Comparison of ENCODE assay signal across 9 cellular contexts in genomic region chr4:11424000-11424399, GRCh38. TPM values are rescaled to one million over a fixed set of nuclear protein-coding genes. Genes with fewer than 3 reads are reported as not detected.
DNase-seq lines count a peak whose midpoint lies in the region; ATAC-seq, FAIRE-seq and TF ChIP-seq lines count a peak whose summit lies in the region.
"Had no signal": no experiment of that assay in that cellular context is flagged by ENCODE, and none has a peak within 500 bp of the region (broad histone marks: within the 10 kb centered on the region; RNA-seq: fewer than 3 reads in every experiment).

No MANE protein-coding gene starts in this region.

- no peak overlapping the region for H4K8ac ChIP-seq in H9 (replicated peaks; ENCODE audit: insufficient read length, low read depth, low read length)

- H3K27me3 Mint-ChIP-seq in H9 (ENCODE audit: low read depth) = peaks cover 45% of the 10 kb centered on the region
- peaks cover 28% of the 10 kb centered on the region for H3K27me3 Mint-ChIP-seq in stimulated activated naive CD8-positive, alpha-beta T cell treated with anti-CD3 and anti-CD28 coated beads, Interleukin-15, amount 100 ng/mL, for 72 hours

- H3K56ac ChIP-seq in H9 (ENCODE audit: insufficient read length, low read depth, low read length) = no peak overlapping the region

- H3K18ac ChIP-seq in H9 (ENCODE audit: insufficient read length, low read depth, low read length) = no peak overlapping the region

- CTCF ChIA-PET in PC-3 (lab: Charles Lee) = no interaction called here

- H3K79me2 ChIP-seq in H9 (ENCODE audit: insufficient read depth, low read length) = no peaks in the 10 kb centered on the region
- H3K79me2 ChIP-seq in PC-3 (ENCODE audit: low read length) = peaks cover 7% of the 10 kb centered on the region; the same call in 1 of the 2 replicates

- TF ChIP-seq CTCF in H9 (conservative IDR thresholded peaks at IDR 0.05) (peak; percentile 72), PC-3 (conservative IDR thresholded peaks at IDR 0.05; ENCODE audit: low read depth, low read length) (no peak; the same call in 1 of the 2 replicates), foreskin keratinocyte (conservative IDR thresholded peaks at IDR 0.05) (peak; percentile 74)

- H2AFZ ChIP-seq in H9 (ENCODE audit: low read length) = no peak overlapping the region
- H2AFZ ChIP-seq in PC-3 (ENCODE audit: low read length) = no peak overlapping the region

- no peaks in the 10 kb centered on the region for H3K9me3 Mint-ChIP-seq in H9
- no peaks in the 10 kb centered on the region for H3K9me3 Mint-ChIP-seq in stimulated activated naive CD8-positive, alpha-beta T cell treated with anti-CD3 and anti-CD28 coated beads, Interleukin-15, amount 100 ng/mL, for 72 hours

- no peak overlapping the region for H2BK20ac ChIP-seq in H9 (ENCODE audit: low read depth, low read length, poor library complexity, severe bottlenecking)

- BruUV-seq in PC-3 (replicated peaks; lab: Mats Ljungman, UMichigan) = no TSS peak

- H2BK12ac ChIP-seq in H9 (ENCODE audit: insufficient read length, low read depth, low read length) = no peak overlapping the region

- H3K9ac ChIP-seq in H9 (ENCODE audit: extremely low read depth, insufficient read length, low read length) (no peak overlapping the region), PC-3 (ENCODE audit: low read length) (no peak overlapping the region)

- H3K36me3 Mint-ChIP-seq in H9 (ENCODE audit: insufficient read depth in 1 of 3, low read depth in 3 of 3) = no peaks in the 10 kb centered on the region

- H3K27ac Mint-ChIP-seq in H9 = no peak overlapping the region
- H3K27ac Mint-ChIP-seq in stimulated activated naive CD8-positive, alpha-beta T cell treated with anti-CD3 and anti-CD28 coated beads, Interleukin-15, amount 100 ng/mL, for 72 hours = peak overlapping the region in 1 of 2 donors; percentile 37

- no peak overlapping the region for H3K14ac ChIP-seq in H9 (ENCODE audit: insufficient read depth, low read length)

- DNase-seq in NCI-H345 (lab: John Stamatoyannopoulos, UW) (peak; percentile 22), NCI-H345 treated with DMSO at 0.1 percent for 48 hours (lab: John Stamatoyannopoulos, UW; ENCODE audit: unreplicated experiment) (no peak), H9 (peak; percentile 56), PC-3 (peak; percentile 6), foreskin keratinocyte (peak in 1 of 2 donors; percentile 57), H54 (ENCODE audit: insufficient read length, low spot score) (no peak)
- DNase-seq in stimulated activated naive CD8-positive, alpha-beta T cell treated with anti-CD3 and anti-CD28 coated beads, Interleukin-15, amount 100 ng/mL, for 72 hours = no peak

- H2BK5ac ChIP-seq in H9 (ENCODE audit: insufficient read length, low read length) = no peak overlapping the region

- intact Hi-C loops in PC-3 (cut with micrococcal nuclease) = no loop called here

- no CpG with 5 or more reads among the region's 4 CpGs for WGBS in H9 (ENCODE audit: extremely low coverage, insufficient read length, low lambda C conversion rate)

- H3K23ac ChIP-seq in H9 (ENCODE audit: insufficient read length, low read depth, low read length) = no peak overlapping the region

- no peaks in the 10 kb centered on the region for H3K79me1 ChIP-seq in H9 (ENCODE audit: insufficient read depth, low read depth, low read length, poor library complexity, severe bottlenecking)

- no peak overlapping the region for H3K4me3 ChIP-seq in PC-3 (ENCODE audit: low read length)
- H3K4me3 ChIP-seq: SJSA1 had no signal

- no peak overlapping the region for H4K91ac ChIP-seq in H9 (ENCODE audit: insufficient read length, low read depth, low read length)

- H2BK120ac ChIP-seq in H9 (ENCODE audit: low read depth, low read length, poor library complexity, severe bottlenecking) = no peak overlapping the region

- H3K9me3 ChIP-seq in H9 (ENCODE audit: control insufficient read depth, low read depth, low read length) (no peaks in the 10 kb centered on the region), PC-3 (ENCODE audit: low read length) (no peaks in the 10 kb centered on the region)
- H3K9me3 ChIP-seq: SJSA1 had no signal

- POLR2A ChIA-PET in PC-3 (lab: Charles Lee; ENCODE audit: unreplicated experiment) = no interaction called here

- H3T11ph ChIP-seq in H9 (ENCODE audit: low read length) = no peak overlapping the region

- H3K4ac ChIP-seq in H9 (ENCODE audit: low read depth, low read length) = no peak overlapping the region

- H4K20me1 ChIP-seq in H9 (ENCODE audit: control insufficient read depth, insufficient read depth, insufficient read length) = no peaks in the 10 kb centered on the region
- H4K20me1 ChIP-seq in PC-3 (ENCODE audit: low read length) = no peaks in the 10 kb centered on the region; the same call in 1 of the 2 replicates

- no peak overlapping the region for H4K5ac ChIP-seq in H9 (ENCODE audit: insufficient read length, low read depth, low read length)

- ATAC-seq in PC-3 (no peak), foreskin keratinocyte (no peak), HG02973 (IDR thresholded peaks at IDR 0.05; ENCODE audit: unreplicated experiment) (no peak)
- ATAC-seq in stimulated activated naive CD8-positive, alpha-beta T cell treated with anti-CD3 and anti-CD28 coated beads, Interleukin-15, amount 100 ng/mL, for 72 hours = peak; percentile 33

- H3K4me3 Mint-ChIP-seq in H9 = no peak overlapping the region
- no peak overlapping the region for H3K4me3 Mint-ChIP-seq in stimulated activated naive CD8-positive, alpha-beta T cell treated with anti-CD3 and anti-CD28 coated beads, Interleukin-15, amount 100 ng/mL, for 72 hours

- TF ChIP-seq POLR2A in H54 (IDR thresholded peaks at IDR 0.05; ENCODE audit: low read depth, low read length) = no peak

- no peaks in the 10 kb centered on the region for H3K36me3 ChIP-seq in PC-3 (ENCODE audit: low read depth, low read length)
- H3K36me3 ChIP-seq: SJSA1 had no signal

- H3K23me2 ChIP-seq in H9 (ENCODE audit: insufficient read length, low read depth, low read length, poor library complexity, severe bottlenecking) = peaks cover 19% of the 10 kb centered on the region

- H3K27me3 ChIP-seq in H9 (ENCODE audit: insufficient read depth, low read length) (peaks cover 22% of the 10 kb centered on the region; the same call in 1 of the 2 replicates), PC-3 (ENCODE audit: low read length) (no peaks in the 10 kb centered on the region), foreskin keratinocyte (no peaks in the 10 kb centered on the region)
- H3K27me3 ChIP-seq: SJSA1 had no signal

- no peak overlapping the region for H2AK5ac ChIP-seq in H9 (ENCODE audit: insufficient read length, low read length)

- no peaks in the 10 kb centered on the region for H3F3A ChIP-seq in PC-3 (ENCODE audit: low read length, unreplicated experiment)

- H3K9me2 ChIP-seq in PC-3 (replicated peaks; ENCODE audit: low read length) = no peaks in the 10 kb centered on the region

- H3K4me2 ChIP-seq in H9 (ENCODE audit: insufficient read depth, insufficient read length, low read length) (no peak overlapping the region), PC-3 (ENCODE audit: low read length) (no peak overlapping the region)

- no peak for FAIRE-seq in H54 (lab: Jason Lieb, UNC)

- H3K4me1 Mint-ChIP-seq in H9 = peaks cover 19 to 20% of the 10 kb centered on the region in 2 experiments
- H3K4me1 Mint-ChIP-seq in stimulated activated naive CD8-positive, alpha-beta T cell treated with anti-CD3 and anti-CD28 coated beads, Interleukin-15, amount 100 ng/mL, for 72 hours = peaks cover 15% of the 10 kb centered on the region

- no peak overlapping the region for H3K27ac ChIP-seq in H9 (ENCODE audit: insufficient read length, low read depth, low read length)
- no peak overlapping the region for H3K27ac ChIP-seq in PC-3 (ENCODE audit: low read length)
- H3K27ac ChIP-seq in foreskin keratinocyte = no peak overlapping the region
- H3K27ac ChIP-seq: SJSA1 had no signal

- H2BK15ac ChIP-seq in H9 (ENCODE audit: low read depth, low read length) = no peak overlapping the region

- 0 out of 2 replicates have a peak, but pooled peaks cover 2% of the 10 kb centered on the region for H3K4me1 ChIP-seq in H9 (ENCODE audit: insufficient read depth, low read length)
- peaks cover 15% of the 10 kb centered on the region for H3K4me1 ChIP-seq in PC-3 (ENCODE audit: insufficient read depth, low read length)
- H3K4me1 ChIP-seq in foreskin keratinocyte = no peaks in the 10 kb centered on the region
- H3K4me1 ChIP-seq: SJSA1 had no signal

RNA-seq across cellular contexts. Expression of gene HS3ST1, which starts 4.7 kb away (rescaled TPM):
- total RNA-seq in H9 (2021) (0.04 and 0.20 TPM in 2 replicates), PC-3 (2014; rRNA removed) (4.1 and 4.2 TPM in 2 replicates), foreskin keratinocyte (7.1 and 8.5 TPM in 2 replicates)
- polyA plus RNA-seq in foreskin keratinocyte = 5.1 and 5.8 TPM in 2 replicates
- total RNA-seq: SJSA1 had no signal

Comparison
In these comparisons a context has a peak if more than half of its experiments do, and no peak if none do; other contexts are left out.
1. DNase-seq: peak in NCI-H345 (single experiment), H9 (single experiment) and PC-3 (single experiment); none in NCI-H345 treated with DMSO at 0.1 percent for 48 hours (single experiment), stimulated activated naive CD8-positive, alpha-beta T cell treated with anti-CD3 and anti-CD28 coated beads, Interleukin-15, amount 100 ng/mL, for 72 hours (0 of 2) and H54 (single experiment).